ENCODE assay signal across 20 cellular contexts in the genomic region with DNA sequence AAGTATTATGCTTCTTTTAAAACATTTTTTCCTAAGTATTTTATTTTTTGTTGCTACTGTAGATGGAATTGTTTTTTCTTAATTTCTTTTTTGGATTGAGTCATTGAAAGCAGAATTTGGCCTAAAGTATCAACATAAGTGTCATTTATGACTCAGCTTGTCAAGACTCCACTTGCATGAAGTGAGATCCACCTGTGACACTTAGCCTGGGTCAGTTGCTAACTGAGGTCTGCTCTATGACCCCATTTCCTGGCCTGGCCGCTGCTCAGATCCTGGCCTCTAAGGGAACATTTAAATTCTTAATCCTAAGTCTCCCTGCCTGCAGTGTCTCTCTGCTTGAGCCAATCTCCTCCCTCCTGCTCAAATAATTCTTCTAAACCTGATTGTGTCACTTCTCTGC. TPM values are rescaled to one million over a fixed set of nuclear protein-coding genes. Genes with fewer than 3 reads are reported as not detected.
DNase-seq lines count a peak whose midpoint lies in the region; ATAC-seq and TF ChIP-seq lines count a peak whose summit lies in the region.
"Had no signal": no experiment of that assay in that cellular context is flagged by ENCODE, and none has a peak within 500 bp of the region (broad histone marks: within the 10 kb centered on the region; RNA-seq: fewer than 3 reads in every experiment).

No MANE protein-coding gene starts in this region.

- no peak for TF ChIP-seq CTCF in gastroesophageal sphincter (IDR thresholded peaks at IDR 0.05)
- no peak for TF ChIP-seq CTCF in uterus (IDR thresholded peaks at IDR 0.05)
- no peak for TF ChIP-seq CTCF in type B pancreatic cell (conservative IDR thresholded peaks at IDR 0.05)

- H3K27me3 ChIP-seq in SJSA1 (replicated peaks) (no peaks in the 10 kb centered on the region), gastroesophageal sphincter (no peaks in the 10 kb centered on the region), uterus (no peaks in the 10 kb centered on the region)

- ATAC-seq in gastroesophageal sphincter (peak; percentile 12), HG03520 (IDR thresholded peaks at IDR 0.05; ENCODE audit: unreplicated experiment) (no peak)

- WGBS in gastroesophageal sphincter (ENCODE audit: low coverage in 1 of 2), 2 donors, result 11 to 55% methylated on average over 1 of the region's 1 CpG

- H3K4me1 Mint-ChIP-seq in type B pancreatic cell (ENCODE audit: unreplicated experiment), result peaks cover 18% of the 10 kb centered on the region
- H3K4me1 Mint-ChIP-seq: activated B cell treated with CpG ODN at 0.5 μM for 24 hours had no signal

- peaks cover 5% of the 10 kb centered on the region for H3K36me3 Mint-ChIP-seq in type B pancreatic cell

- intact Hi-C loops in uterus (cut with DNase I; ENCODE audit: low total_unique reads), result no loop called here

- TF ChIP-seq EP300 in gastroesophageal sphincter (IDR thresholded peaks at IDR 0.05), result no peak

- peaks cover 4% of the 10 kb centered on the region for H3K27me3 Mint-ChIP-seq in type B pancreatic cell

- H3K9me3 ChIP-seq in SJSA1 (replicated peaks), result peaks cover 4% of the 10 kb centered on the region; the same call in 1 of the 2 replicates
- H3K9me3 ChIP-seq in gastroesophageal sphincter, result peaks cover 0 to 11% (median 0%) of the 10 kb centered on the region in 3 donors
- no peaks in the 10 kb centered on the region for H3K9me3 ChIP-seq in uterus

- no peak overlapping the region for H3K4me3 Mint-ChIP-seq in type B pancreatic cell
- H3K4me3 Mint-ChIP-seq: activated B cell treated with CpG ODN at 0.5 μM for 24 hours had no signal

- peak; percentile 65 for DNase-seq in HCEC 1CT
- DNase-seq in SJSA1 (ENCODE audit: low read depth in 1 of 2, low spot score in 2 of 2), result no peak
- DNase-seq in uterus, result no peak
- DNase-seq in SKM-1 treated with dmso at 0.1 percent for 144 hours (lab: John Stamatoyannopoulos, UW; ENCODE audit: unreplicated experiment), result no peak
- DNase-seq in type B pancreatic cell (ENCODE audit: extremely low spot score, unreplicated experiment), result no peak
- DNase-seq: activated B cell treated with CpG ODN at 0.5 μM for 24 hours; activated gamma-delta T cell; anterior cingulate cortex; C1 segment of cervical spinal cord; H7; mesendoderm; NCI-H146; NCI-H510A treated with DMSO at 0.1 percent for 48 hours; stimulated activated CD4-positive, alpha-beta T cell treated with anti-CD3 and anti-CD28 coated beads, Interleukin-4, amount 100 ng/mL, for 4 hours; SW 1271 had no signal

- H3K9me3 Mint-ChIP-seq in type B pancreatic cell, result peaks cover 15% of the 10 kb centered on the region

- H3K4me1 ChIP-seq in SJSA1 (replicated peaks) (peaks cover 77% of the 10 kb centered on the region), gastroesophageal sphincter (peaks cover 0 to 65% (median 35%) of the 10 kb centered on the region in 3 donors), uterus (peaks cover 5 to 25% of the 10 kb centered on the region in 2 donors)

- H3K4me3 ChIP-seq in SJSA1 (no peak overlapping the region), gastroesophageal sphincter (no peak overlapping the region), uterus (no peak overlapping the region)

- H3K27ac ChIP-seq in SJSA1 (peak overlapping the region; percentile 76), gastroesophageal sphincter (peak overlapping the region in 3 of 4 donors; percentile 32 to 74 (median 32)), uterus (peak overlapping the region; percentile 37 to 80)

- no peaks in the 10 kb centered on the region for H3K36me3 ChIP-seq in SJSA1
- no peaks in the 10 kb centered on the region for H3K36me3 ChIP-seq in gastroesophageal sphincter
- H3K36me3 ChIP-seq in uterus, result no peaks in the 10 kb centered on the region

- TF ChIP-seq POLR2A in gastroesophageal sphincter (IDR thresholded peaks at IDR 0.05) (no peak), uterus (IDR thresholded peaks at IDR 0.05) (no peak)

- H3K27ac Mint-ChIP-seq in type B pancreatic cell, result no peak overlapping the region
- H3K27ac Mint-ChIP-seq: activated B cell treated with CpG ODN at 0.5 μM for 24 hours had no signal

RNA-seq across cellular contexts. Expression of gene TMEM270, which starts 35.5 kb away (rescaled TPM):
- total RNA-seq in SJSA1 (2014; rRNA removed; shearing (Covaris generic)), result not detected in 2 replicates
- total RNA-seq in gastroesophageal sphincter (not detected), uterus (1 to 10 TPM in 1 of 4 donors, not detected in 3; 1.1 TPM), type B pancreatic cell (ENCODE audit: low replicate concordance) (0.57 TPM in 1 of 2 replicates, not detected in the other)
- total RNA-seq: activated B cell treated with CpG ODN at 0.5 μM for 24 hours, dermis microvascular lymphatic vessel endothelial cell, fibroblast of villous mesenchyme, H7, urinary bladder had no signal

RNA-seq across cellular contexts. Expression of gene METTL27, which starts 54.1 kb away (rescaled TPM):
- total RNA-seq in SJSA1 (2014; rRNA removed; shearing (Covaris generic)), result 0.91 and 2.9 TPM in 2 replicates
- total RNA-seq in gastroesophageal sphincter (1 to 10 TPM in 3 of 4 donors, under 1 TPM in 1; 0.93 to 7.8 (median 3.5) TPM), uterus (1 to 10 TPM in 3 of 4 donors, not detected in 1; 1.5 to 9.3 (median 2.8) TPM), type B pancreatic cell (ENCODE audit: low replicate concordance) (8.5 and 11.5 TPM in 2 replicates)
